ENCODE assay signal across 21 cellular contexts in the genomic region with DNA sequence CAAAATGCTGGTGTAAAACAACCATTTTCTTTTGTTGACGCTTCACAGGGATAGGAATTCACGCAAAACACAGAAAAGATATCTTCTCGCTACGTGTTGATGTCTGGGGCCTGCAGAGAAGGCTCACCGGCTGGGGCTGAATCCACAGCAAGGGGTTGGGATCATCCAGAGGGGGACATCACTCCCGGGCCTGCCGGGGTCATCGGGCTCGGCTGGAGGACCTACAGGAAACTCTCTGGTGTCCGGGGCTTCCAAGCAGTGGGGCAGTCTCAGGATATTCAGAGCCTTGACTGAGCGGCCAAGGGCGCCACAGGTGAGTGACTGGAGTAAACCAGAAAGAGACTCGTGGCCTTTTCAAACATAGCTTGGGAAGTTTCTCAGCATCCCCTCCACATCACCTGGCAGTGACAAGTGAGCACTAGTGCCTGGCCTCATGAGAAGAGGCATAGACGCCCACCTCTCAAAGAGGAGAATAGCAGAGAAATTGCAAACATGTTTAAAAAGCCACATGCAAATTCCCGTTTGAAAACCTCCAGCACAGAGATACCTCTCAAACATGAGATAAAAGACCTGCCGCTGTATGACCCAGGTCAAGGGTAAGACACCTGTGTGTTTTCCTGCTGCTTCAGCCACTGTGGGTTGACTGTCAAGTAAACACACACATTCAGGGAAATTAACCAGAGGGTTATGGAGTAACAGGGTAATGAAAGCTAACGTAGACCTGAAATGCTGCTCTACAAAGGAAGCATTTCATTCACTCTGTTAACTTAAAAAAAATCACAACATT.
"Had no signal": no experiment of that assay in that cellular context is flagged by ENCODE, and none has a peak within 500 bp of the region (broad histone marks: within the 10 kb centered on the region; RNA-seq: fewer than 3 reads in every experiment).

No MANE protein-coding gene starts in this region.

- H3K36me3 ChIP-seq: esophagus muscularis mucosa, gastrocnemius medialis, left ventricle myocardium inferior, lower lobe of right lung, neutrophil, ovary, suprapubic skin, thyroid gland, upper lobe of left lung, uterus had no signal

- H3K4me1 Mint-ChIP-seq: naive thymus-derived CD4-positive, alpha-beta T cell; stimulated activated effector memory CD8-positive, alpha-beta T cell treated with anti-CD3 and anti-CD28 coated beads, Interleukin-12 subunit alpha, Interleukin-12 subunit beta, amount 100 ng/mL, for 72 hours had no signal

- H3K9me3 ChIP-seq: esophagus muscularis mucosa, gastrocnemius medialis, left ventricle myocardium inferior, lower lobe of right lung, neutrophil, ovary, suprapubic skin, thyroid gland, upper lobe of left lung, uterus had no signal

- H3K4me3 Mint-ChIP-seq: naive thymus-derived CD4-positive, alpha-beta T cell; stimulated activated effector memory CD8-positive, alpha-beta T cell treated with anti-CD3 and anti-CD28 coated beads, Interleukin-12 subunit alpha, Interleukin-12 subunit beta, amount 100 ng/mL, for 72 hours had no signal

- H3K36me3 Mint-ChIP-seq: naive thymus-derived CD4-positive, alpha-beta T cell; stimulated activated effector memory CD8-positive, alpha-beta T cell treated with anti-CD3 and anti-CD28 coated beads, Interleukin-12 subunit alpha, Interleukin-12 subunit beta, amount 100 ng/mL, for 72 hours had no signal

- H3K27me3 ChIP-seq: gastrocnemius medialis, ovary, thyroid gland, upper lobe of left lung, uterus had no signal

- DNase-seq: effector memory CD4-positive, alpha-beta T cell; gastrocnemius medialis; glutamatergic neuron; kidney; left cardiac atrium; left ventricle myocardium inferior; lower lobe of right lung; mesenchymal stem cell; naive thymus-derived CD4-positive, alpha-beta T cell; ovary; right cardiac atrium; stimulated activated CD4-positive, alpha-beta T cell treated with anti-CD3 and anti-CD28 coated beads, Interleukin-4, amount 100 ng/mL, for 1 hour; stimulated activated CD8-positive, alpha-beta memory T cell treated with anti-CD3 and anti-CD28 coated beads, Interleukin-4, amount 100 ng/mL, for 48 hours; stimulated activated naive CD8-positive, alpha-beta T cell treated with anti-CD3 and anti-CD28 coated beads, Interleukin-15, Interleukin-2, amounts not matched to agents 100 U/mL and 50 U/mL, for 24 hours; thyroid gland; upper lobe of left lung; uterus had no signal

- H3K4me1 ChIP-seq: esophagus muscularis mucosa, gastrocnemius medialis, left ventricle myocardium inferior, lower lobe of right lung, suprapubic skin, upper lobe of left lung, uterus had no signal

- H3K9me3 Mint-ChIP-seq: naive thymus-derived CD4-positive, alpha-beta T cell; stimulated activated effector memory CD8-positive, alpha-beta T cell treated with anti-CD3 and anti-CD28 coated beads, Interleukin-12 subunit alpha, Interleukin-12 subunit beta, amount 100 ng/mL, for 72 hours had no signal

- H3K4me3 ChIP-seq: esophagus muscularis mucosa, gastrocnemius medialis, left ventricle myocardium inferior, lower lobe of right lung, ovary, suprapubic skin, thyroid gland, upper lobe of left lung, uterus had no signal

- H3K27ac Mint-ChIP-seq: naive thymus-derived CD4-positive, alpha-beta T cell; stimulated activated effector memory CD8-positive, alpha-beta T cell treated with anti-CD3 and anti-CD28 coated beads, Interleukin-12 subunit alpha, Interleukin-12 subunit beta, amount 100 ng/mL, for 72 hours had no signal
